ENCODE assay signal across 37 cellular contexts in genomic region chr2:179822540-179822939, GRCh38. TPM values are rescaled to one million over a fixed set of nuclear protein-coding genes. Genes with fewer than 3 reads are reported as not detected.
"Had no signal": no experiment of that assay in that cellular context is flagged by ENCODE, and none has a peak within 500 bp of the region (broad histone marks: within the 10 kb centered on the region; RNA-seq: fewer than 3 reads in every experiment).

No MANE protein-coding gene starts in this region.

- H3K4me1 ChIP-seq: adrenal gland, body of pancreas, breast epithelium had no signal

- H3K4me3 Mint-ChIP-seq: activated B cell treated with CpG ODN at 0.5 μM for 24 hours; activated CD4-positive, alpha-beta memory T cell treated with anti-CD3 and anti-CD28 coated beads for 36 hours; activated CD4-positive, alpha-beta T cell treated with anti-CD3 and anti-CD28 coated beads, Interleukin-2, amount 10 ng/mL, durations not matched to agents 24 days and 14 days; activated CD8-positive, alpha-beta T cell treated with anti-CD3 and anti-CD28 coated beads for 36 hours; activated naive CD4-positive, alpha-beta T cell treated with anti-CD3 and anti-CD28 coated beads for 36 hours; activated naive CD8-positive, alpha-beta T cell treated with anti-CD3 and anti-CD28 coated beads for 36 hours; activated T-cell treated with anti-CD3 and anti-CD28 coated beads, Interleukin-2, amount 50 U/mL, for 4 hours; activated T-cell treated with anti-CD3 and anti-CD28 coated beads, Interleukin-2, amount 50 U/mL, for 72 hours; activated T-helper 1 cell treated with anti-CD3 and anti-CD28 coated beads, Interleukin-12 subunit alpha, Interleukin-12 subunit beta, Interleukin-2, Interleukin-4 antibody, amounts not matched to agents 30 ng/mL and 10 ng/mL and 1 ng/mL, durations not matched to agents 14 hours and 24 hours and 36 hours; activated T-helper 17 cell treated with anti-CD3 and anti-CD28 coated beads, Interleukin-2, amount 50 U/mL, for 72 hours; T-helper 1 cell treated with Interleukin-12 subunit alpha and Interleukin-12 subunit beta and Interleukin-4 antibody, amounts not matched to agents 30 μg/mL and 1 μg/mL, for 36 hours; T-helper 2 cell treated with Interferon-gamma antibody and Interleukin-4, amounts not matched to agents 5 μg/mL and 100 μg/mL, for 36 hours had no signal

- H3K4me3 ChIP-seq: adrenal gland, body of pancreas, breast epithelium had no signal

- H3K27ac Mint-ChIP-seq: activated B cell treated with CpG ODN at 0.5 μM for 24 hours; activated CD4-positive, alpha-beta memory T cell treated with anti-CD3 and anti-CD28 coated beads for 36 hours; activated CD4-positive, alpha-beta T cell treated with anti-CD3 and anti-CD28 coated beads, Interleukin-2, amount 10 ng/mL, durations not matched to agents 24 days and 14 days; activated CD8-positive, alpha-beta T cell treated with anti-CD3 and anti-CD28 coated beads for 36 hours; activated naive CD4-positive, alpha-beta T cell treated with anti-CD3 and anti-CD28 coated beads for 36 hours; activated naive CD4-positive, alpha-beta T cell treated with anti-CD3 and anti-CD28 coated beads, Interleukin-2, amount 50 U/mL, for 72 hours; activated naive CD8-positive, alpha-beta T cell treated with anti-CD3 and anti-CD28 coated beads for 36 hours; activated T-cell treated with anti-CD3 and anti-CD28 coated beads, Interleukin-2, amount 50 U/mL, for 72 hours; activated T-helper 1 cell treated with anti-CD3 and anti-CD28 coated beads, Interleukin-12 subunit alpha, Interleukin-12 subunit beta, Interleukin-2, Interleukin-4 antibody, amounts not matched to agents 30 ng/mL and 10 ng/mL and 1 ng/mL, durations not matched to agents 14 hours and 24 hours and 36 hours; activated T-helper 17 cell treated with anti-CD3 and anti-CD28 coated beads, Interleukin-2, amount 50 U/mL, for 72 hours; T-helper 1 cell treated with Interleukin-12 subunit alpha and Interleukin-12 subunit beta and Interleukin-4 antibody, amounts not matched to agents 30 μg/mL and 1 μg/mL, for 36 hours; T-helper 2 cell treated with Interferon-gamma antibody and Interleukin-4, amounts not matched to agents 5 μg/mL and 100 μg/mL, for 36 hours had no signal

- ATAC-seq: activated CD8-positive, alpha-beta T cell treated with anti-CD3 and anti-CD28 coated beads for 36 hours; activated naive CD4-positive, alpha-beta T cell treated with anti-CD3 and anti-CD28 coated beads, Interleukin-2, amount 50 U/mL, for 72 hours; activated T-cell treated with anti-CD3 and anti-CD28 coated beads, Interleukin-2, amount 50 U/mL, for 4 hours; activated T-cell treated with anti-CD3 and anti-CD28 coated beads, Interleukin-2, amount 50 U/mL, for 72 hours; activated T-helper 17 cell treated with anti-CD3 and anti-CD28 coated beads, Interleukin-2, amount 50 U/mL, for 72 hours; body of pancreas had no signal

- FAIRE-seq: astrocyte, TTC549 had no signal

- H3K4me1 Mint-ChIP-seq: activated B cell treated with CpG ODN at 0.5 μM for 24 hours; activated CD4-positive, alpha-beta T cell treated with anti-CD3 and anti-CD28 coated beads, Interleukin-2, amount 10 ng/mL, durations not matched to agents 24 days and 14 days; activated naive CD8-positive, alpha-beta T cell treated with anti-CD3 and anti-CD28 coated beads for 36 hours; activated T-helper 17 cell treated with anti-CD3 and anti-CD28 coated beads, Interleukin-2, amount 50 U/mL, for 72 hours had no signal

- H3K36me3 Mint-ChIP-seq: activated CD4-positive, alpha-beta memory T cell treated with anti-CD3 and anti-CD28 coated beads for 36 hours; activated naive CD4-positive, alpha-beta T cell treated with anti-CD3 and anti-CD28 coated beads, Interleukin-2, amount 50 U/mL, for 72 hours; activated naive CD8-positive, alpha-beta T cell treated with anti-CD3 and anti-CD28 coated beads for 36 hours had no signal

- H3K27ac ChIP-seq: adrenal gland, body of pancreas, brain microvascular endothelial cell, breast epithelium, VCaP had no signal

- H3K27me3 ChIP-seq: adrenal gland, body of pancreas, brain microvascular endothelial cell, breast epithelium had no signal

- H3K9me3 Mint-ChIP-seq: activated B cell treated with CpG ODN at 0.5 μM for 24 hours; activated CD4-positive, alpha-beta memory T cell treated with anti-CD3 and anti-CD28 coated beads for 36 hours; activated CD4-positive, alpha-beta T cell treated with anti-CD3 and anti-CD28 coated beads, Interleukin-2, amount 10 ng/mL, durations not matched to agents 24 days and 14 days; activated CD8-positive, alpha-beta T cell treated with anti-CD3 and anti-CD28 coated beads for 36 hours; activated naive CD4-positive, alpha-beta T cell treated with anti-CD3 and anti-CD28 coated beads for 36 hours; activated naive CD4-positive, alpha-beta T cell treated with anti-CD3 and anti-CD28 coated beads, Interleukin-2, amount 50 U/mL, for 72 hours; activated naive CD8-positive, alpha-beta T cell treated with anti-CD3 and anti-CD28 coated beads for 36 hours; activated T-cell treated with anti-CD3 and anti-CD28 coated beads, Interleukin-2, amount 50 U/mL, for 4 hours; activated T-cell treated with anti-CD3 and anti-CD28 coated beads, Interleukin-2, amount 50 U/mL, for 72 hours; activated T-helper 1 cell treated with anti-CD3 and anti-CD28 coated beads, Interleukin-12 subunit alpha, Interleukin-12 subunit beta, Interleukin-2, Interleukin-4 antibody, amounts not matched to agents 30 ng/mL and 10 ng/mL and 1 ng/mL, durations not matched to agents 14 hours and 24 hours and 36 hours; activated T-helper 17 cell treated with anti-CD3 and anti-CD28 coated beads, Interleukin-2, amount 50 U/mL, for 72 hours; T-helper 1 cell treated with Interleukin-12 subunit alpha and Interleukin-12 subunit beta and Interleukin-4 antibody, amounts not matched to agents 30 μg/mL and 1 μg/mL, for 36 hours; T-helper 2 cell treated with Interferon-gamma antibody and Interleukin-4, amounts not matched to agents 5 μg/mL and 100 μg/mL, for 36 hours had no signal

- H3K9me3 ChIP-seq: body of pancreas, breast epithelium had no signal

- DNase-seq: activated B cell treated with CpG ODN at 0.5 μM for 24 hours; activated CD4-positive, alpha-beta memory T cell treated with anti-CD3 and anti-CD28 coated beads for 36 hours; activated CD4-positive, alpha-beta T cell treated with anti-CD3 and anti-CD28 coated beads for 4 hours; activated CD4-positive, alpha-beta T cell treated with anti-CD3 and anti-CD28 coated beads, Interleukin-2, amount 10 ng/mL, durations not matched to agents 24 days and 14 days; activated CD4-positive, alpha-beta T cell treated with anti-CD3 and anti-CD28 coated beads, Interleukin-2, amount 50 U/mL, for 1 hour; activated CD4-positive, alpha-beta T cell treated with anti-CD3 and anti-CD28 coated beads, Interleukin-2, amount 50 U/mL, for 4 hours; activated CD4-positive, CD25-positive, alpha-beta regulatory T cell treated with anti-CD3 and anti-CD28 coated beads, Interleukin-2, amount 50 U/mL, for 72 hours; activated CD8-positive, alpha-beta memory T cell treated with anti-CD3 and anti-CD28 coated beads, Interleukin-2, amount 50 U/mL, for 4 hours; activated CD8-positive, alpha-beta T cell treated with anti-CD3 and anti-CD28 coated beads for 36 hours; activated effector memory CD4-positive, alpha-beta T cell treated with anti-CD3 and anti-CD28 coated beads, Interleukin-2, amount 50 U/mL, for 16 hours; activated gamma-delta T cell treated with Interleukin-2 at 50 U/mL for 16 hours; activated naive CD4-positive, alpha-beta T cell; activated naive CD4-positive, alpha-beta T cell treated with anti-CD3 and anti-CD28 coated beads for 36 hours; activated naive CD4-positive, alpha-beta T cell treated with anti-CD3 and anti-CD28 coated beads, Interleukin-2, amount 50 U/mL, for 16 hours; activated naive CD8-positive, alpha-beta T cell treated with anti-CD3 and anti-CD28 coated beads for 36 hours; activated T-cell treated with anti-CD3 and anti-CD28 coated beads for 4 hours; activated T-cell treated with anti-CD3 and anti-CD28 coated beads, Interleukin-2, amount 50 U/mL, for 1 hour; activated T-cell treated with anti-CD3 and anti-CD28 coated beads, Interleukin-2, amount 50 U/mL, for 4 hours; activated T-cell treated with anti-CD3 and anti-CD28 coated beads, Interleukin-2, amount 50 U/mL, for 72 hours; adrenal gland; amniotic stem cell; aorta; body of pancreas; brain microvascular endothelial cell; central memory CD4-positive, alpha-beta T cell; T-helper 2 cell; T-helper 9 cell had no signal

- H3K36me3 ChIP-seq: adrenal gland, brain microvascular endothelial cell, breast epithelium had no signal

RNA-seq across cellular contexts. Expression of gene ZNF385B, which starts 38.9 kb away (rescaled TPM):
- total RNA-seq: activated B cell treated with CpG ODN at 0.5 μM for 24 hours; activated CD4-positive, alpha-beta memory T cell treated with anti-CD3 and anti-CD28 coated beads for 36 hours; activated CD4-positive, alpha-beta T cell treated with anti-CD3 and anti-CD28 coated beads, Interleukin-2, amount 10 ng/mL, durations not matched to agents 24 days and 14 days; activated CD8-positive, alpha-beta memory T cell treated with anti-CD3 and anti-CD28 coated beads for 36 hours; activated CD8-positive, alpha-beta T cell treated with anti-CD3 and anti-CD28 coated beads for 36 hours; activated naive CD4-positive, alpha-beta T cell treated with anti-CD3 and anti-CD28 coated beads for 36 hours; activated naive CD4-positive, alpha-beta T cell treated with anti-CD3 and anti-CD28 coated beads, Interleukin-2, amount 50 U/mL, for 72 hours; activated naive CD8-positive, alpha-beta T cell treated with anti-CD3 and anti-CD28 coated beads for 36 hours; activated T-cell treated with anti-CD3 and anti-CD28 coated beads, Interleukin-2, amount 50 U/mL, for 72 hours; activated T-helper 1 cell treated with anti-CD3 and anti-CD28 coated beads, Interleukin-12 subunit alpha, Interleukin-12 subunit beta, Interleukin-2, Interleukin-4 antibody, amounts not matched to agents 30 ng/mL and 10 ng/mL and 1 ng/mL, durations not matched to agents 14 hours and 24 hours and 36 hours; activated T-helper 17 cell treated with anti-CD3 and anti-CD28 coated beads, Interleukin-2, amount 50 U/mL, for 72 hours had no signal
